10 cellular contexts compared by ENCODE assay signal in the genomic region with DNA sequence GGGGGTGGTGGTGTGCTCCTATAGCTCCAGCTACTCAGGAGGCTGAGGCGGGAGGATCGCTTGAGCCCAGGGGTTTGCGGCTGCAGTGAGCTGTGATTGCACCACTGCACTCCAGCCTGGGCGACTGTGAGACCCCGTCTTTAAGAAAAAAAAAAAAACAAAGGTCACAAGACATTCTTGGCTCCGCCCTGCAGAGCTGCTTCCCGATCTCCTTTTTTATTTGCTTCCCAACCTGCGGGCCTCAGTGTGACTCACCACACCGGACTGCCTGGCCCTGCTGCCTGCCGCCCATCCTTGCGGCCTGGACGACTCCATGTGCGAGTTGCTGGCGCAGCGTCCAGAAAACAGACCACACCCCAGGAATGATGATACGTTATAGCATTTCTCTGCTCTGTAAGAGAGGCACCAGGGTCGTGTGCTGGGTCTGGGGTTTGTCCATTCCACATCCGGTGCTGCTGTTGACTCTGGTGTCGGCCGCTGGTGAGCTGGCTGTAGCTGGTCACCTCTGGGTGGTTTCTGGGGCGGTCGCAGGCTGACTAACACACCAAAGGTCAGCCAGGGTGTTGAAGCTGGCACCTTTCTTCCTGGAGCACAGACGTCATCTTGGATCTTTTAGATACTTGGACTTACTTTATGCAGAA.
DNase-seq lines count a peak whose midpoint lies in the region; ATAC-seq and TF ChIP-seq lines count a peak whose summit lies in the region.
"Had no signal": no experiment of that assay in that cellular context is flagged by ENCODE, and none has a peak within 500 bp of the region (broad histone marks: within the 10 kb centered on the region; RNA-seq: fewer than 3 reads in every experiment).

No MANE protein-coding gene starts in this region.

- no peak overlapping the region; the same call in 1 of the 2 replicates for H3K4me3 ChIP-seq in HUES6 (ENCODE audit: low read depth, low read length)
- no peak overlapping the region for H3K4me3 ChIP-seq in colonic mucosa
- peak overlapping the region in 1 of 3 donors; percentile 22 for H3K4me3 ChIP-seq in liver (ENCODE audit: low read depth in 1 of 3, low read length in 3 of 3)
- H3K4me3 ChIP-seq in transverse colon: no peak overlapping the region

- H3K9me3 ChIP-seq in HUES6 (ENCODE audit: control insufficient read depth, insufficient read depth, low read depth, low read length): no peaks in the 10 kb centered on the region
- no peaks in the 10 kb centered on the region for H3K9me3 ChIP-seq in colonic mucosa
- H3K9me3 ChIP-seq in liver (ENCODE audit: control insufficient read depth in 4 of 4, low read length in 3 of 4): no peaks in the 10 kb centered on the region
- H3K9me3 ChIP-seq in transverse colon: no peaks in the 10 kb centered on the region

- TF ChIP-seq POLR2A in transverse colon (IDR thresholded peaks at IDR 0.05): no peak

- DNase-seq in colonic mucosa: peak; percentile 86
- DNase-seq in transverse colon: peak; percentile 86
- no peak for DNase-seq in superior temporal gyrus (ENCODE audit: extremely low spot score)
- DNase-seq in NCI-H187 (lab: John Stamatoyannopoulos, UW): no peak
- no peak for DNase-seq in glutamatergic neuron
- DNase-seq: central memory CD4-positive, alpha-beta T cell; stimulated activated CD4-positive, alpha-beta T cell treated with anti-CD3 and anti-CD28 coated beads, Interleukin-4, amount 100 ng/mL, for 1 hour had no signal

- WGBS in liver: 49% methylated on average over 23 of the region's 23 CpGs
- 34 to 54% methylated on average over 6 to 23 of the region's 23 CpGs for WGBS in transverse colon (ENCODE audit: low coverage in 1 of 2), 2 donors

- ATAC-seq in HG03097 (IDR thresholded peaks at IDR 0.05; ENCODE audit: low FRiP score, unreplicated experiment): no peak

- H3K27ac Mint-ChIP-seq in glutamatergic neuron (ENCODE audit: unreplicated experiment): no peak overlapping the region

- intact Hi-C loops in colonic mucosa (cut with DNase I): no loop called here
- intact Hi-C loops in transverse colon (cut with DNase I; ENCODE audit: low total_unique reads): no loop called here

- peaks cover 5% of the 10 kb centered on the region for H3K4me1 Mint-ChIP-seq in glutamatergic neuron (ENCODE audit: low read depth, unreplicated experiment)

- H3K9ac ChIP-seq in HUES6 (ENCODE audit: low read length) (peak overlapping the region; percentile 62), colonic mucosa (ENCODE audit: low read depth in 2 of 2, low read length in 2 of 2) (peak overlapping the region in 1 of 2 donors; percentile 58), liver (ENCODE audit: low read depth in 1 of 2, low read length in 2 of 2) (no peak overlapping the region)

- in situ Hi-C loops in transverse colon (cut with MboI; ENCODE audit: low pct_ligation_motif_present in 1 of 4, low pct_unique_long_range_greater_than_20kb in 1 of 4, low sequenced_read_pairs in 3 of 4): no loop called here

- H3K27ac ChIP-seq in HUES6 (ENCODE audit: low read depth, low read length) (peak overlapping the region; percentile 58; the same call in 1 of the 2 replicates), colonic mucosa (peak overlapping the region; percentile 63), liver (ENCODE audit: low read depth in 1 of 2, low read length in 2 of 2) (peak overlapping the region; percentile 62 to 71), transverse colon (peak overlapping the region; percentile 71 to 84 (median 78))

- H3K4me1 ChIP-seq in HUES6 (ENCODE audit: control insufficient read depth, insufficient read depth, low read length): peaks cover 51% of the 10 kb centered on the region
- H3K4me1 ChIP-seq in colonic mucosa: no peaks in the 10 kb centered on the region
- H3K4me1 ChIP-seq in liver (ENCODE audit: control insufficient read depth in 4 of 4, insufficient read depth in 4 of 4, low read length in 3 of 4): peaks cover 4 to 12% (median 7%) of the 10 kb centered on the region in 4 donors
- H3K4me1 ChIP-seq in transverse colon: peaks cover 16 to 47% (median 19%) of the 10 kb centered on the region in 4 donors

- TF ChIP-seq CTCF in colonic mucosa (IDR thresholded peaks at IDR 0.05) (no peak), liver (IDR thresholded peaks at IDR 0.05; ENCODE audit: low read depth, low read length, missing input control) (no peak), transverse colon (IDR thresholded peaks at IDR 0.05) (no peak), glutamatergic neuron (IDR thresholded peaks at IDR 0.05; ENCODE audit: partially characterized antibody, unreplicated experiment) (no peak)

- TF ChIP-seq RAD21 in liver (IDR thresholded peaks at IDR 0.05): peak; percentile 40 to 52

- no peak overlapping the region for H3K4me3 Mint-ChIP-seq in glutamatergic neuron (ENCODE audit: unreplicated experiment)

- no peak for TF ChIP-seq EP300 in transverse colon (IDR thresholded peaks at IDR 0.05; ENCODE audit: low read depth)

- H3K27me3 ChIP-seq in HUES6 (ENCODE audit: control insufficient read depth, insufficient read depth, low read length) (no peaks in the 10 kb centered on the region), colonic mucosa (no peaks in the 10 kb centered on the region), liver (ENCODE audit: control insufficient read depth in 4 of 4, insufficient read depth in 4 of 4, low read length in 3 of 4) (no peaks in the 10 kb centered on the region), transverse colon (no peaks in the 10 kb centered on the region)

- peaks cover 2% of the 10 kb centered on the region for H3K9me3 Mint-ChIP-seq in glutamatergic neuron (ENCODE audit: unreplicated experiment)

- H3K27me3 Mint-ChIP-seq in glutamatergic neuron (ENCODE audit: unreplicated experiment): peaks cover 4% of the 10 kb centered on the region

- H3K36me3 Mint-ChIP-seq in glutamatergic neuron (ENCODE audit: unreplicated experiment): no peaks in the 10 kb centered on the region

- H3K36me3 ChIP-seq in HUES6 (ENCODE audit: control insufficient read depth, insufficient read depth, low read length): peaks cover 10% of the 10 kb centered on the region; the same call in 1 of the 2 replicates
- H3K36me3 ChIP-seq in colonic mucosa: no peaks in the 10 kb centered on the region
- peaks cover under 1 to 5% (median 3%) of the 10 kb centered on the region in 4 donors for H3K36me3 ChIP-seq in liver (ENCODE audit: control insufficient read depth in 4 of 4, insufficient read depth in 3 of 4, low read depth in 1 of 4, low read length in 3 of 4)
- H3K36me3 ChIP-seq in transverse colon: no peaks in the 10 kb centered on the region

TF ChIP-seq in liver, 16 proteins besides CTCF, POLR2A, EP300 and RAD21 (continues in another document):
- TF ChIP-seq HNF4A (conservative IDR thresholded peaks at IDR 0.05) (peak; percentile 75 to 92), YY1 (IDR thresholded peaks at IDR 0.05) (peak; percentile 79), TAF1 (conservative IDR thresholded peaks at IDR 0.05) (no peak), GABPA (IDR thresholded peaks at IDR 0.05 in 1 of 2, conservative IDR thresholded peaks at IDR 0.05 in 1 of 2) (peak in 1 of 2 donors; percentile 65), JUND (IDR thresholded peaks at IDR 0.05) (peak; percentile 7 to 91), SP1 (IDR thresholded peaks at IDR 0.05) (peak; percentile 74), HNF4G (IDR thresholded peaks at IDR 0.05) (no peak), FOXA1 (IDR thresholded peaks at IDR 0.05) (peak; percentile 72), NR2F2 (IDR thresholded peaks at IDR 0.05) (peak; percentile 71), FOXA2 (IDR thresholded peaks at IDR 0.05) (peak; percentile 91), RXRA (IDR thresholded peaks at IDR 0.05) (peak; percentile 63 to 88), EGR1 (IDR thresholded peaks at IDR 0.05; ENCODE audit: low read depth in 2 of 2) (no peak)
- TF ChIP-seq, protein P1, sequence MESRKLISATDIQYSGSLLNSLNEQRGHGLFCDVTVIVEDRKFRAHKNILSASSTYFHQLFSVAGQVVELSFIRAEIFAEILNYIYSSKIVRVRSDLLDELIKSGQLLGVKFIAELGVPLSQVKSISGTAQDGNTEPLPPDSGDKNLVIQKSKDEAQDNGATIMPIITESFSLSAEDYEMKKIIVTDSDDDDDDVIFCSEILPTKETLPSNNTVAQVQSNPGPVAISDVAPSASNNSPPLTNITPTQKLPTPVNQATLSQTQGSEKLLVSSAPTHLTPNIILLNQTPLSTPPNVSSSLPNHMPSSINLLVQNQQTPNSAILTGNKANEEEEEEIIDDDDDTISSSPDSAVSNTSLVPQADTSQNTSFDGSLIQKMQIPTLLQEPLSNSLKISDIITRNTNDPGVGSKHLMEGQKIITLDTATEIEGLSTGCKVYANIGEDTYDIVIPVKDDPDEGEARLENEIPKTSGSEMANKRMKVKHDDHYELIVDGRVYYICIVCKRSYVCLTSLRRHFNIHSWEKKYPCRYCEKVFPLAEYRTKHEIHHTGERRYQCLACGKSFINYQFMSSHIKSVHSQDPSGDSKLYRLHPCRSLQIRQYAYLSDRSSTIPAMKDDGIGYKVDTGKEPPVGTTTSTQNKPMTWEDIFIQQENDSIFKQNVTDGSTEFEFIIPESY (IDR thresholded peaks at IDR 0.05): peak; percentile 53
- TF ChIP-seq, protein P2, sequence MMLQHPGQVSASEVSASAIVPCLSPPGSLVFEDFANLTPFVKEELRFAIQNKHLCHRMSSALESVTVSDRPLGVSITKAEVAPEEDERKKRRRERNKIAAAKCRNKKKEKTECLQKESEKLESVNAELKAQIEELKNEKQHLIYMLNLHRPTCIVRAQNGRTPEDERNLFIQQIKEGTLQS (IDR thresholded peaks at IDR 0.05): peak; percentile 25
- TF ChIP-seq, protein P3, sequence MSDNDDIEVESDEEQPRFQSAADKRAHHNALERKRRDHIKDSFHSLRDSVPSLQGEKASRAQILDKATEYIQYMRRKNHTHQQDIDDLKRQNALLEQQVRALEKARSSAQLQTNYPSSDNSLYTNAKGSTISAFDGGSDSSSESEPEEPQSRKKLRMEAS (IDR thresholded peaks at IDR 0.05): peak; percentile 59

Comparison
In these comparisons a context has a peak if more than half of its experiments do, and no peak if none do; other contexts are left out.
1. DNase-seq: peak in colonic mucosa (single experiment) and transverse colon (single experiment); none in superior temporal gyrus (single experiment), NCI-H187 (0 of 2) and glutamatergic neuron (single experiment).
2. Peak in every context shown above with its lines, with median percentiles within 50 percentile points of each other: H3K27ac ChIP-seq.